30 cellular contexts compared by ENCODE assay signal in the genomic region with DNA sequence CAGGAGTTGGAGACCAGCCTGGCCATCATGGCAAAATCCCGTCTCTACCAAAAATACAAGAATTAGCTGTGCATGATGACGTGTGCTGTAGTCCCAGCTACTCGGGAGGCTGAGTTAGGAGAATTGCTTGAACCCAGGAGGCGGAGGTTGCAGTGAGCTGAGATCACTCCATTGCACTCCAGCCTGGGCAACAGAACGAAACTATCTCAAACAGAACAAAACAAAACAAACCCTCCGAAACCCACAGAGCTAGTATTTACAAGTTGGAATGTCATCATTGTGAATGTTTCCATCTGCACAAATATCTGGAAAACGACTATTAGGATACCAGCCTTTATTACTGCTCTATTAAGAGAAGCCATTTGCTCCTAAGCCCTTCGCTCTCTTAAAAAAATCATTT. TPM values are rescaled to one million over a fixed set of nuclear protein-coding genes. Genes with fewer than 3 reads are reported as not detected.
DNase-seq lines count a peak whose midpoint lies in the region; ATAC-seq, FAIRE-seq and TF ChIP-seq lines count a peak whose summit lies in the region.
"Had no signal": no experiment of that assay in that cellular context is flagged by ENCODE, and none has a peak within 500 bp of the region (broad histone marks: within the 10 kb centered on the region; RNA-seq: fewer than 3 reads in every experiment).

No MANE protein-coding gene starts in this region.

- no peak for ATAC-seq in activated CD4-positive, alpha-beta T cell treated with anti-CD3 and anti-CD28 coated beads for 36 hours
- no peak for ATAC-seq in activated T-helper 17 cell treated with anti-CD3 and anti-CD28 coated beads, Interleukin-2, amount 50 U/mL, for 72 hours (replicated peaks)
- ATAC-seq: body of pancreas, left colon, WTC11 had no signal

- H3K4me3 Mint-ChIP-seq in activated CD4-positive, alpha-beta T cell treated with anti-CD3 and anti-CD28 coated beads, Interleukin-2, amount 10 ng/mL, durations not matched to agents 24 days and 14 days, result no peak overlapping the region
- no peak overlapping the region for H3K4me3 Mint-ChIP-seq in activated CD4-positive, alpha-beta T cell treated with anti-CD3 and anti-CD28 coated beads for 36 hours
- H3K4me3 Mint-ChIP-seq in activated T-helper 17 cell treated with anti-CD3 and anti-CD28 coated beads, Interleukin-2, amount 50 U/mL, for 72 hours, result peak overlapping the region; percentile 52
- peak overlapping the region; percentile 76 for H3K4me3 Mint-ChIP-seq in type B pancreatic cell
- no peak overlapping the region for H3K4me3 Mint-ChIP-seq in activated CD4-positive, alpha-beta memory T cell treated with anti-CD3 and anti-CD28 coated beads for 36 hours
- H3K4me3 Mint-ChIP-seq: activated CD8-positive, alpha-beta memory T cell treated with anti-CD3 and anti-CD28 coated beads, Interleukin-2, amount 10 ng/mL, durations not matched to agents 7 days and 5 days; WTC11 had no signal

- no peak overlapping the region for H3K4me3 ChIP-seq in small intestine (ENCODE audit: low read depth in 1 of 2, low read length in 2 of 2)
- H3K4me3 ChIP-seq: body of pancreas, ovary, smooth muscle cell, tibial nerve had no signal

- 39 to 56% (median 56%) methylated on average over 8 of the region's 8 CpGs for WGBS in small intestine, 3 donors

- no peak for TF ChIP-seq CTCF in type B pancreatic cell (conservative IDR thresholded peaks at IDR 0.05)

- CTCF ChIA-PET in activated CD4-positive, alpha-beta T cell treated with anti-CD3 and anti-CD28 coated beads for 36 hours (lab: Charles Lee), result interaction anchor here (0.7 to 3.8 kb wide), 5 partner anchors 7 to 396 kb away, joined by 3 to 14 read pairs (median 3); no protein-coding TSS in a partner anchor
- CTCF ChIA-PET in activated CD4-positive, alpha-beta memory T cell treated with anti-CD3 and anti-CD28 coated beads for 36 hours (lab: Charles Lee), result interaction anchor here (0.9 to 11.9 kb wide), 7 partner anchors 10 to 1044 kb away, joined by 3 to 172 read pairs (median 3); a partner anchor contains a TSS

- peaks cover 55% of the 10 kb centered on the region for H3K4me1 Mint-ChIP-seq in activated CD4-positive, alpha-beta T cell treated with anti-CD3 and anti-CD28 coated beads, Interleukin-2, amount 10 ng/mL, durations not matched to agents 24 days and 14 days
- H3K4me1 Mint-ChIP-seq in activated CD4-positive, alpha-beta T cell treated with anti-CD3 and anti-CD28 coated beads for 36 hours, result peaks cover 65% of the 10 kb centered on the region
- H3K4me1 Mint-ChIP-seq in activated T-helper 17 cell treated with anti-CD3 and anti-CD28 coated beads, Interleukin-2, amount 50 U/mL, for 72 hours, result peaks cover 48% of the 10 kb centered on the region
- peaks cover 11% of the 10 kb centered on the region for H3K4me1 Mint-ChIP-seq in type B pancreatic cell (ENCODE audit: unreplicated experiment)
- H3K4me1 Mint-ChIP-seq in activated CD4-positive, alpha-beta memory T cell treated with anti-CD3 and anti-CD28 coated beads for 36 hours (ENCODE audit: low read depth), result peaks cover 63% of the 10 kb centered on the region

- FAIRE-seq in RCC 7860 (lab: Jason Lieb, UNC) (no peak), small intestine (lab: Jason Lieb, UNC) (no peak)
- FAIRE-seq: H1 had no signal

- H3K27me3 ChIP-seq in small intestine (ENCODE audit: control insufficient read depth in 2 of 2, insufficient read depth in 2 of 2, low read length in 2 of 2), result no peaks in the 10 kb centered on the region
- H3K27me3 ChIP-seq: ovary, tibial nerve had no signal

- H3K27ac ChIP-seq in small intestine (ENCODE audit: low read depth in 1 of 2, low read length in 1 of 2), result no peak overlapping the region
- H3K27ac ChIP-seq: 22Rv1, body of pancreas, ovary had no signal

- POLR2A ChIA-PET in activated CD4-positive, alpha-beta T cell treated with anti-CD3 and anti-CD28 coated beads for 36 hours (lab: Charles Lee), result interaction anchor here (2.3 to 2.6 kb wide), 2 partner anchors 58 to 60 kb away, joined by 9 to 11 read pairs; no protein-coding TSS in a partner anchor
- POLR2A ChIA-PET in activated CD4-positive, alpha-beta memory T cell treated with anti-CD3 and anti-CD28 coated beads for 36 hours (lab: Charles Lee), result interaction anchor here (3.6 kb wide), 1 partner anchor 26 kb away, joined by 13 read pairs; a partner anchor contains a TSS

- no peaks in the 10 kb centered on the region for H3K9me3 ChIP-seq in small intestine (ENCODE audit: control insufficient read depth, low read depth)
- H3K9me3 ChIP-seq: body of pancreas, ovary, tibial nerve had no signal

- no peaks in the 10 kb centered on the region for H3K9me3 Mint-ChIP-seq in activated CD4-positive, alpha-beta T cell treated with anti-CD3 and anti-CD28 coated beads, Interleukin-2, amount 10 ng/mL, durations not matched to agents 24 days and 14 days
- H3K9me3 Mint-ChIP-seq in activated CD4-positive, alpha-beta T cell treated with anti-CD3 and anti-CD28 coated beads for 36 hours (ENCODE audit: low read depth), result no peaks in the 10 kb centered on the region
- no peaks in the 10 kb centered on the region for H3K9me3 Mint-ChIP-seq in activated T-helper 17 cell treated with anti-CD3 and anti-CD28 coated beads, Interleukin-2, amount 50 U/mL, for 72 hours
- H3K9me3 Mint-ChIP-seq in type B pancreatic cell, result no peaks in the 10 kb centered on the region
- H3K9me3 Mint-ChIP-seq in activated CD4-positive, alpha-beta memory T cell treated with anti-CD3 and anti-CD28 coated beads for 36 hours, result no peaks in the 10 kb centered on the region
- H3K9me3 Mint-ChIP-seq: activated naive CD4-positive, alpha-beta T cell treated with anti-CD3 and anti-CD28 coated beads for 36 hours; WTC11 had no signal

- no peak for DNase-seq in activated CD4-positive, alpha-beta T cell treated with anti-CD3 and anti-CD28 coated beads, Interleukin-2, amount 10 ng/mL, durations not matched to agents 24 days and 14 days
- DNase-seq in activated CD4-positive, alpha-beta T cell treated with anti-CD3 and anti-CD28 coated beads for 36 hours, result no peak
- DNase-seq in left kidney (ENCODE audit: low read depth, low spot score) (peak; percentile 40), type B pancreatic cell (ENCODE audit: extremely low spot score, unreplicated experiment) (no peak), RCC 7860 (ENCODE audit: low spot score) (no peak), small intestine (no peak)
- DNase-seq in activated CD4-positive, alpha-beta memory T cell treated with anti-CD3 and anti-CD28 coated beads for 36 hours, result no peak
- DNase-seq: activated CD8-positive, alpha-beta memory T cell treated with anti-CD3 and anti-CD28 coated beads, Interleukin-2, amount 10 ng/mL, durations not matched to agents 7 days and 5 days; activated naive CD4-positive, alpha-beta T cell treated with anti-CD3 and anti-CD28 coated beads for 36 hours; body of pancreas; DMS79 treated with DMSO at 0.1 percent for 48 hours; KBM-7; left colon; NCI-H1092 treated with DMSO at 0.1 percent for 48 hours; NCI-H187; NCI-H2171 treated with DMSO at 0.1 percent for 48 hours; NCI-H510A; ovary; stimulated activated CD8-positive, alpha-beta memory T cell treated with anti-CD3 and anti-CD28 coated beads, Interleukin-4, amount 100 ng/mL, for 48 hours; T-helper 1 cell had no signal

- H3K27me3 Mint-ChIP-seq in activated CD4-positive, alpha-beta T cell treated with anti-CD3 and anti-CD28 coated beads, Interleukin-2, amount 10 ng/mL, durations not matched to agents 24 days and 14 days, result no peaks in the 10 kb centered on the region
- H3K27me3 Mint-ChIP-seq in activated CD4-positive, alpha-beta T cell treated with anti-CD3 and anti-CD28 coated beads for 36 hours, result no peaks in the 10 kb centered on the region
- no peaks in the 10 kb centered on the region for H3K27me3 Mint-ChIP-seq in activated T-helper 17 cell treated with anti-CD3 and anti-CD28 coated beads, Interleukin-2, amount 50 U/mL, for 72 hours
- H3K27me3 Mint-ChIP-seq in type B pancreatic cell, result peaks cover 4% of the 10 kb centered on the region
- H3K27me3 Mint-ChIP-seq in activated CD4-positive, alpha-beta memory T cell treated with anti-CD3 and anti-CD28 coated beads for 36 hours, result no peaks in the 10 kb centered on the region
- H3K27me3 Mint-ChIP-seq: activated CD8-positive, alpha-beta memory T cell treated with anti-CD3 and anti-CD28 coated beads, Interleukin-2, amount 10 ng/mL, durations not matched to agents 7 days and 5 days had no signal

- H3K36me3 ChIP-seq in small intestine (ENCODE audit: control insufficient read depth in 2 of 2, insufficient read depth in 2 of 2, low read length in 2 of 2), result no peaks in the 10 kb centered on the region
- H3K36me3 ChIP-seq: ovary, tibial nerve had no signal

- H3K36me3 Mint-ChIP-seq in activated CD4-positive, alpha-beta T cell treated with anti-CD3 and anti-CD28 coated beads, Interleukin-2, amount 10 ng/mL, durations not matched to agents 24 days and 14 days (ENCODE audit: low read depth), result no peaks in the 10 kb centered on the region
- peaks cover 2% of the 10 kb centered on the region for H3K36me3 Mint-ChIP-seq in activated CD4-positive, alpha-beta T cell treated with anti-CD3 and anti-CD28 coated beads for 36 hours (ENCODE audit: low read depth)
- H3K36me3 Mint-ChIP-seq in activated T-helper 17 cell treated with anti-CD3 and anti-CD28 coated beads, Interleukin-2, amount 50 U/mL, for 72 hours (ENCODE audit: low read depth), result no peaks in the 10 kb centered on the region
- H3K36me3 Mint-ChIP-seq in type B pancreatic cell, result peaks cover 4% of the 10 kb centered on the region
- H3K36me3 Mint-ChIP-seq in activated CD4-positive, alpha-beta memory T cell treated with anti-CD3 and anti-CD28 coated beads for 36 hours, result no peaks in the 10 kb centered on the region
- H3K36me3 Mint-ChIP-seq: activated CD8-positive, alpha-beta memory T cell treated with anti-CD3 and anti-CD28 coated beads, Interleukin-2, amount 10 ng/mL, durations not matched to agents 7 days and 5 days; WTC11 had no signal

- peaks cover 0 to 6% of the 10 kb centered on the region in 2 donors for H3K4me1 ChIP-seq in small intestine (ENCODE audit: control insufficient read depth in 2 of 2, insufficient read depth in 1 of 2, low read depth in 1 of 2, low read length in 1 of 2)
- H3K4me1 ChIP-seq: body of pancreas had no signal

- peak overlapping the region; percentile 15 for H3K27ac Mint-ChIP-seq in activated CD4-positive, alpha-beta T cell treated with anti-CD3 and anti-CD28 coated beads, Interleukin-2, amount 10 ng/mL, durations not matched to agents 24 days and 14 days
- no peak overlapping the region for H3K27ac Mint-ChIP-seq in activated CD4-positive, alpha-beta T cell treated with anti-CD3 and anti-CD28 coated beads for 36 hours
- no peak overlapping the region for H3K27ac Mint-ChIP-seq in activated T-helper 17 cell treated with anti-CD3 and anti-CD28 coated beads, Interleukin-2, amount 50 U/mL, for 72 hours
- H3K27ac Mint-ChIP-seq in type B pancreatic cell, result peak overlapping the region; percentile 95
- H3K27ac Mint-ChIP-seq in activated CD4-positive, alpha-beta memory T cell treated with anti-CD3 and anti-CD28 coated beads for 36 hours, result no peak overlapping the region
- H3K27ac Mint-ChIP-seq: WTC11 had no signal

- intact Hi-C loops in activated CD4-positive, alpha-beta T cell treated with anti-CD3 and anti-CD28 coated beads, Interleukin-2, amount 10 ng/mL, durations not matched to agents 24 days and 14 days (cut with micrococcal nuclease), result loop anchor here (2.0 to 5.0 kb wide), 2 partner anchors 27 to 196 kb away; no protein-coding TSS in a partner anchor
- intact Hi-C loops in activated CD4-positive, alpha-beta T cell treated with anti-CD3 and anti-CD28 coated beads for 36 hours (cut with DNase I, micrococcal nuclease), result loop anchor here (2.0 to 5.0 kb wide), 6 partner anchors 27 to 926 kb away; a partner anchor contains a TSS
- intact Hi-C loops in activated CD4-positive, alpha-beta memory T cell treated with anti-CD3 and anti-CD28 coated beads for 36 hours (cut with micrococcal nuclease), result loop anchor here (5.0 to 10.0 kb wide), 2 partner anchors 171 to 1043 kb away; no protein-coding TSS in a partner anchor

RNA-seq across cellular contexts. Expression of a gene that starts 26.1 kb away (rescaled TPM):
- total RNA-seq in activated CD4-positive, alpha-beta T cell treated with anti-CD3 and anti-CD28 coated beads, Interleukin-2, amount 10 ng/mL, durations not matched to agents 24 days and 14 days, result 122 and 125 TPM in 2 replicates
- 100 to 1,000 TPM in 1 of 2 experiments, 10 to 100 TPM in 1; 99.7 to 122 TPM for total RNA-seq in activated CD4-positive, alpha-beta T cell treated with anti-CD3 and anti-CD28 coated beads for 36 hours
- 10 to 100 TPM; 82.1 to 85.5 TPM for total RNA-seq in activated T-helper 17 cell treated with anti-CD3 and anti-CD28 coated beads, Interleukin-2, amount 50 U/mL, for 72 hours
- 134 and 171 TPM in 2 replicates for total RNA-seq in type B pancreatic cell (ENCODE audit: low replicate concordance)
- total RNA-seq in activated CD4-positive, alpha-beta memory T cell treated with anti-CD3 and anti-CD28 coated beads for 36 hours, result 100 to 1,000 TPM; 103 to 104 TPM
- 10 to 100 TPM; 75.4 to 94.8 (median 76.1) TPM for polyA plus RNA-seq in small intestine

RNA-seq across cellular contexts. Expression of a gene that starts 43.4 kb away (rescaled TPM):
- total RNA-seq in activated CD4-positive, alpha-beta T cell treated with anti-CD3 and anti-CD28 coated beads, Interleukin-2, amount 10 ng/mL, durations not matched to agents 24 days and 14 days, result not detected in 2 replicates
- not detected for total RNA-seq in activated CD4-positive, alpha-beta T cell treated with anti-CD3 and anti-CD28 coated beads for 36 hours
- not detected for total RNA-seq in activated T-helper 17 cell treated with anti-CD3 and anti-CD28 coated beads, Interleukin-2, amount 50 U/mL, for 72 hours
- total RNA-seq in type B pancreatic cell (ENCODE audit: low replicate concordance), result 0.34 and 0.74 TPM in 2 replicates
- total RNA-seq in activated CD4-positive, alpha-beta memory T cell treated with anti-CD3 and anti-CD28 coated beads for 36 hours, result not detected
- 1 to 10 TPM; 1.2 to 5.1 (median 3.6) TPM for polyA plus RNA-seq in small intestine
- total RNA-seq: activated CD8-positive, alpha-beta memory T cell treated with anti-CD3 and anti-CD28 coated beads, Interleukin-2, amount 10 ng/mL, durations not matched to agents 7 days and 5 days; activated naive CD4-positive, alpha-beta T cell treated with anti-CD3 and anti-CD28 coated beads for 36 hours; smooth muscle cell had no signal
- polyA plus RNA-seq: fibroblast of lung, smooth muscle cell had no signal

RNA-seq across cellular contexts. Expression of a gene that starts 56.3 kb away (rescaled TPM):
- total RNA-seq in activated CD4-positive, alpha-beta T cell treated with anti-CD3 and anti-CD28 coated beads, Interleukin-2, amount 10 ng/mL, durations not matched to agents 24 days and 14 days, result 217 and 220 TPM in 2 replicates
- 100 to 1,000 TPM; 325 to 389 TPM for total RNA-seq in activated CD4-positive, alpha-beta T cell treated with anti-CD3 and anti-CD28 coated beads for 36 hours
- 100 to 1,000 TPM; 140 to 304 TPM for total RNA-seq in activated T-helper 17 cell treated with anti-CD3 and anti-CD28 coated beads, Interleukin-2, amount 50 U/mL, for 72 hours
- not detected in 2 replicates for total RNA-seq in type B pancreatic cell (ENCODE audit: low replicate concordance)
- 100 to 1,000 TPM; 137 to 145 TPM for total RNA-seq in activated CD4-positive, alpha-beta memory T cell treated with anti-CD3 and anti-CD28 coated beads for 36 hours
- polyA plus RNA-seq in small intestine, result 1 to 10 TPM in 1 of 3 donors, not detected in 2; 1.7 TPM
- total RNA-seq: MCF 10A, renal cortical epithelial cell, smooth muscle cell had no signal
- polyA plus RNA-seq: neural cell, smooth muscle cell had no signal

Comparison
In these comparisons a context has a peak if more than half of its experiments do, and no peak if none do; other contexts are left out.
1. H3K27ac Mint-ChIP-seq: peak in activated CD4-positive, alpha-beta T cell treated with anti-CD3 and anti-CD28 coated beads, Interleukin-2, amount 10 ng/mL, durations not matched to agents 24 days and 14 days (single experiment) and type B pancreatic cell (single experiment); none in activated CD4-positive, alpha-beta T cell treated with anti-CD3 and anti-CD28 coated beads for 36 hours (single experiment), activated T-helper 17 cell treated with anti-CD3 and anti-CD28 coated beads, Interleukin-2, amount 50 U/mL, for 72 hours (single experiment) and activated CD4-positive, alpha-beta memory T cell treated with anti-CD3 and anti-CD28 coated beads for 36 hours (single experiment).
2. H3K4me3 Mint-ChIP-seq: peak in activated T-helper 17 cell treated with anti-CD3 and anti-CD28 coated beads, Interleukin-2, amount 50 U/mL, for 72 hours (single experiment) and type B pancreatic cell (single experiment); none in activated CD4-positive, alpha-beta T cell treated with anti-CD3 and anti-CD28 coated beads, Interleukin-2, amount 10 ng/mL, durations not matched to agents 24 days and 14 days (single experiment), activated CD4-positive, alpha-beta T cell treated with anti-CD3 and anti-CD28 coated beads for 36 hours (single experiment) and activated CD4-positive, alpha-beta memory T cell treated with anti-CD3 and anti-CD28 coated beads for 36 hours (single experiment).
3. RNA of a gene that starts 56.3 kb away (total RNA-seq): 325 to 389 TPM in activated CD4-positive, alpha-beta T cell treated with anti-CD3 and anti-CD28 coated beads for 36 hours, 140 to 304 TPM in activated T-helper 17 cell treated with anti-CD3 and anti-CD28 coated beads, Interleukin-2, amount 50 U/mL, for 72 hours, 217 to 220 TPM in activated CD4-positive, alpha-beta T cell treated with anti-CD3 and anti-CD28 coated beads, Interleukin-2, amount 10 ng/mL, durations not matched to agents 24 days and 14 days and 137 to 145 TPM in activated CD4-positive, alpha-beta memory T cell treated with anti-CD3 and anti-CD28 coated beads for 36 hours; not detected in type B pancreatic cell; every median in the first group is over 100 times any median in the second.